1 cellular context compared by ENCODE assay signal in the genomic region with DNA sequence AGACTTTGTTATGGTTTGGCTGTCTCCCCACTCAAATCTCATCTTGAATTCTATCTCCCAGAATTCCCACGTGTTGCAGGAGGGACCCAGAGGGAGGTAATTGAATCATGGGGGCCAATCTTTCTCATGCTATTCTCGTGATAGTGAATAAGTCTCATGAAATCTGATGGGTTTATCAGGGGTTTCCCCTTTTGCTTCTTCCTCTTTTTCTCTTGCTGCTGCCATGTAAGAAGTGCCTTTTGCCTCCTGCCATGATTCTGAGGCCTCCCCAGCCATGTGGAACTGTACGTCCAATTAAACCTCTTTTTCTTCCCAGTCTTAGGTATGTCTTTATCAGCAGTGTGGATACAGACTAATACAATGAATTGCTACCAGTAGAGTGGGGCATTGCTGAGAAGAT. TPM values are rescaled to one million over a fixed set of nuclear protein-coding genes. Genes with fewer than 3 reads are reported as not detected.
"Had no signal": no experiment of that assay in that cellular context is flagged by ENCODE, and none has a peak within 500 bp of the region (broad histone marks: within the 10 kb centered on the region; RNA-seq: fewer than 3 reads in every experiment).

No MANE protein-coding gene starts in this region.

RNA-seq across cellular contexts. Expression of gene IDNK, which starts 15.3 kb away (rescaled TPM):
- total RNA-seq: ascending aorta had no signal
